1 cellular context compared by ENCODE assay signal in genomic region chr3:12663936-12664908, GRCh38.
TF ChIP-seq lines count a peak whose summit lies in the region.

RAF1 (minus strand) TSS chr3:12664117; CDS start chr3:12618721, 45,396 bp downstream.

TF ChIP-seq in A549, 52 proteins besides CTCF, POLR2A, EP300 and RAD21 (continued from another document):
- TF ChIP-seq ZNF302 (CRISPR knock-in tag; IDR thresholded peaks at IDR 0.05), result no peak
- TF ChIP-seq CHD2 (IDR thresholded peaks at IDR 0.05; ENCODE audit: low read length, partially characterized antibody), result no peak
- TF ChIP-seq, protein P1, sequence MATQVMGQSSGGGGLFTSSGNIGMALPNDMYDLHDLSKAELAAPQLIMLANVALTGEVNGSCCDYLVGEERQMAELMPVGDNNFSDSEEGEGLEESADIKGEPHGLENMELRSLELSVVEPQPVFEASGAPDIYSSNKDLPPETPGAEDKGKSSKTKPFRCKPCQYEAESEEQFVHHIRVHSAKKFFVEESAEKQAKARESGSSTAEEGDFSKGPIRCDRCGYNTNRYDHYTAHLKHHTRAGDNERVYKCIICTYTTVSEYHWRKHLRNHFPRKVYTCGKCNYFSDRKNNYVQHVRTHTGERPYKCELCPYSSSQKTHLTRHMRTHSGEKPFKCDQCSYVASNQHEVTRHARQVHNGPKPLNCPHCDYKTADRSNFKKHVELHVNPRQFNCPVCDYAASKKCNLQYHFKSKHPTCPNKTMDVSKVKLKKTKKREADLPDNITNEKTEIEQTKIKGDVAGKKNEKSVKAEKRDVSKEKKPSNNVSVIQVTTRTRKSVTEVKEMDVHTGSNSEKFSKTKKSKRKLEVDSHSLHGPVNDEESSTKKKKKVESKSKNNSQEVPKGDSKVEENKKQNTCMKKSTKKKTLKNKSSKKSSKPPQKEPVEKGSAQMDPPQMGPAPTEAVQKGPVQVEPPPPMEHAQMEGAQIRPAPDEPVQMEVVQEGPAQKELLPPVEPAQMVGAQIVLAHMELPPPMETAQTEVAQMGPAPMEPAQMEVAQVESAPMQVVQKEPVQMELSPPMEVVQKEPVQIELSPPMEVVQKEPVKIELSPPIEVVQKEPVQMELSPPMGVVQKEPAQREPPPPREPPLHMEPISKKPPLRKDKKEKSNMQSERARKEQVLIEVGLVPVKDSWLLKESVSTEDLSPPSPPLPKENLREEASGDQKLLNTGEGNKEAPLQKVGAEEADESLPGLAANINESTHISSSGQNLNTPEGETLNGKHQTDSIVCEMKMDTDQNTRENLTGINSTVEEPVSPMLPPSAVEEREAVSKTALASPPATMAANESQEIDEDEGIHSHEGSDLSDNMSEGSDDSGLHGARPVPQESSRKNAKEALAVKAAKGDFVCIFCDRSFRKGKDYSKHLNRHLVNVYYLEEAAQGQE (IDR thresholded peaks at IDR 0.05), result no peak
- peak; percentile 52; the same call in 1 of the 2 replicates for TF ChIP-seq MYC (IDR thresholded peaks at IDR 0.05; ENCODE audit: borderline replicate concordance, low read length)
- TF ChIP-seq RFX5 (IDR thresholded peaks at IDR 0.05), result no peak
- TF ChIP-seq POLR2AphosphoS2 (conservative IDR thresholded peaks at IDR 0.05; ENCODE audit: low read length), result no peak
- TF ChIP-seq E2F6 (IDR thresholded peaks at IDR 0.05; ENCODE audit: borderline replicate concordance, low read depth), result peak; percentile 36; the same call in 1 of the 2 replicates
- no peak for TF ChIP-seq FOSL2 (IDR thresholded peaks at IDR 0.05)
- TF ChIP-seq FOSL2 (CRISPR knock-in tag; IDR thresholded peaks at IDR 0.05), result no peak
- TF ChIP-seq CBX8 (IDR thresholded peaks at IDR 0.05), result no peak
- TF ChIP-seq, protein P2, sequence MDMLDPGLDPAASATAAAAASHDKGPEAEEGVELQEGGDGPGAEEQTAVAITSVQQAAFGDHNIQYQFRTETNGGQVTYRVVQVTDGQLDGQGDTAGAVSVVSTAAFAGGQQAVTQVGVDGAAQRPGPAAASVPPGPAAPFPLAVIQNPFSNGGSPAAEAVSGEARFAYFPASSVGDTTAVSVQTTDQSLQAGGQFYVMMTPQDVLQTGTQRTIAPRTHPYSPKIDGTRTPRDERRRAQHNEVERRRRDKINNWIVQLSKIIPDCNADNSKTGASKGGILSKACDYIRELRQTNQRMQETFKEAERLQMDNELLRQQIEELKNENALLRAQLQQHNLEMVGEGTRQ (IDR thresholded peaks at IDR 0.05), result no peak
- TF ChIP-seq NFE2L2 (conservative IDR thresholded peaks at IDR 0.05; ENCODE audit: low read length), result no peak
- no peak for TF ChIP-seq HDAC2 (IDR thresholded peaks at IDR 0.05)
- TF ChIP-seq RARB (CRISPR knock-in tag; IDR thresholded peaks at IDR 0.05), result no peak
- no peak for TF ChIP-seq HOXB13 (CRISPR knock-in tag; IDR thresholded peaks at IDR 0.05; ENCODE audit: low read depth)
- no peak for TF ChIP-seq HOXA7 (CRISPR knock-in tag; IDR thresholded peaks at IDR 0.05)
- no peak for TF ChIP-seq ESRRA (IDR thresholded peaks at IDR 0.05; ENCODE audit: borderline replicate concordance, low read length)
- peak; percentile 54; the same call in 1 of the 2 replicates for TF ChIP-seq PBX3 (IDR thresholded peaks at IDR 0.05)
- TF ChIP-seq JUN (IDR thresholded peaks at IDR 0.05), result peak; percentile 90 to 91; a peak in 3 of 5 replicates
- TF ChIP-seq ZFP36 (IDR thresholded peaks at IDR 0.05; ENCODE audit: borderline replicate concordance, partially characterized antibody), result no peak
- TF ChIP-seq HES2 (IDR thresholded peaks at IDR 0.05), result no peak
- no peak for TF ChIP-seq TFCP2L1 (CRISPR knock-in tag; IDR thresholded peaks at IDR 0.05)
- no peak for TF ChIP-seq EHMT2 (IDR thresholded peaks at IDR 0.05; ENCODE audit: low read depth)
- TF ChIP-seq JUNB (IDR thresholded peaks at IDR 0.05), result no peak
- no peak for TF ChIP-seq ZSCAN20 (CRISPR knock-in tag; IDR thresholded peaks at IDR 0.05)
- no peak for TF ChIP-seq NR3C1 (IDR thresholded peaks at IDR 0.05)
- peak; percentile 51; the same call in 1 of the 2 replicates for TF ChIP-seq PHF8 (IDR thresholded peaks at IDR 0.05; ENCODE audit: borderline replicate concordance, low read depth)
- TF ChIP-seq KDM1A (IDR thresholded peaks at IDR 0.05; ENCODE audit: low read depth), result no peak
- no peak for TF ChIP-seq SREBF2 (IDR thresholded peaks at IDR 0.05)
- TF ChIP-seq, protein P3, sequence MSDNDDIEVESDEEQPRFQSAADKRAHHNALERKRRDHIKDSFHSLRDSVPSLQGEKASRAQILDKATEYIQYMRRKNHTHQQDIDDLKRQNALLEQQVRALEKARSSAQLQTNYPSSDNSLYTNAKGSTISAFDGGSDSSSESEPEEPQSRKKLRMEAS (IDR thresholded peaks at IDR 0.05), result peak; percentile 83
- no peak for TF ChIP-seq MAFK (IDR thresholded peaks at IDR 0.05; ENCODE audit: partially characterized antibody)
- no peak for TF ChIP-seq HEYL (CRISPR knock-in tag; IDR thresholded peaks at IDR 0.05)
TF ChIP-seq in A549: peak in this region for 9.
